ENCODE assay signal across 19 cellular contexts in genomic region chr17:30124273-30124796, GRCh38. TPM values are rescaled to one million over a fixed set of nuclear protein-coding genes. Genes with fewer than 3 reads are reported as not detected.
DNase-seq lines count a peak whose midpoint lies in the region; ATAC-seq and TF ChIP-seq lines count a peak whose summit lies in the region.
"Had no signal": no experiment of that assay in that cellular context is flagged by ENCODE, and none has a peak within 500 bp of the region (broad histone marks: within the 10 kb centered on the region; RNA-seq: fewer than 3 reads in every experiment).

No MANE protein-coding gene starts in this region.

- H3K27me3 ChIP-seq in mammary epithelial cell (ENCODE audit: insufficient read depth, low read length) = no peaks in the 10 kb centered on the region
- no peaks in the 10 kb centered on the region for H3K27me3 ChIP-seq in mesenchymal stem cell (ENCODE audit: control insufficient read depth in 1 of 2, insufficient read depth in 1 of 2, low read length in 2 of 2)

- 88% methylated on average over 4 of the region's 4 CpGs for WGBS in mammary epithelial cell (ENCODE audit: low coverage, missing lambda C conversion rate)
- 91% methylated on average over 1 of the region's 4 CpGs for WGBS in mesenchymal stem cell

- H3K18ac ChIP-seq in mesenchymal stem cell (ENCODE audit: low read depth in 1 of 2, low read length in 2 of 2) = no peak overlapping the region

- H3K14ac ChIP-seq in mesenchymal stem cell (ENCODE audit: low read length in 2 of 2) = no peak overlapping the region

- no peak overlapping the region for H3K23ac ChIP-seq in mesenchymal stem cell (ENCODE audit: low read length in 2 of 2)

- no peak overlapping the region for H3K4me3 ChIP-seq in mammary epithelial cell (replicated peaks in 1 of 3; ENCODE audit: insufficient read depth in 1 of 3, low read depth in 2 of 3, low read length in 3 of 3)
- no peak overlapping the region for H3K4me3 ChIP-seq in mesenchymal stem cell (ENCODE audit: insufficient read depth in 1 of 2, low read depth in 1 of 2, low read length in 2 of 2)
- H3K4me3 ChIP-seq: A549, PC-9 had no signal

- peaks cover 2% of the 10 kb centered on the region for H4K20me1 ChIP-seq in mammary epithelial cell (ENCODE audit: insufficient read depth, low read length)

- no peak for ATAC-seq in stimulated activated naive B cell treated with anti-CD40 and anti-IgM and Interleukin-4, amounts not matched to agents 10 μg/mL and 1 μg/mL and 100 μg/mL, for 72 hours (replicated peaks)
- ATAC-seq in esophagus mucosa = no peak

- H2BK5ac ChIP-seq in mesenchymal stem cell (ENCODE audit: low read depth, low read length, poor library complexity, severe bottlenecking) = no peak overlapping the region

- peaks cover 13% of the 10 kb centered on the region for H3K79me1 ChIP-seq in mesenchymal stem cell (replicated peaks; ENCODE audit: low read length, poor library complexity, severe bottlenecking)

- CTCF ChIA-PET in MCF 10A (lab: Yijun Ruan, JAX) = interaction anchor here (0.6 to 3.4 kb wide), 24 partner anchors 9 to 358 kb away, joined by 3 to 32 read pairs (median 4); partner anchors contain the start of gene TMIGD1
- CTCF ChIA-PET in mammary epithelial cell (lab: Charles Lee; ENCODE audit: low non-redundant PET) = no interaction called here

- in situ Hi-C loops in mammary epithelial cell (cut with MboI; ENCODE audit: low sequenced_read_pairs in 2 of 2) = no loop called here

- no peak overlapping the region for H2BK12ac ChIP-seq in mesenchymal stem cell (ENCODE audit: low read length in 2 of 2)

- H3K4me1 Mint-ChIP-seq in MCF 10A (ENCODE audit: insufficient read depth, unreplicated experiment) = peaks cover 29% of the 10 kb centered on the region
- H3K4me1 Mint-ChIP-seq in activated T-helper 2 cell treated with anti-CD3 and anti-CD28 coated beads, Interferon-gamma antibody, Interleukin-2, Interleukin-4, amounts not matched to agents 10 μg/mL and 5 μg/mL and 100 μg/mL, durations not matched to agents 14 hours and 24 hours and 36 hours (ENCODE audit: low read depth) = peaks cover 30% of the 10 kb centered on the region
- peaks cover 16 to 48% of the 10 kb centered on the region in 2 donors for H3K4me1 Mint-ChIP-seq in stimulated activated naive B cell treated with anti-CD40 and anti-IgM and Interleukin-4, amounts not matched to agents 10 μg/mL and 1 μg/mL and 100 μg/mL, for 72 hours

- H3K4me2 ChIP-seq in mammary epithelial cell (ENCODE audit: insufficient read depth, low read depth, low read length) (no peak overlapping the region), mesenchymal stem cell (ENCODE audit: low read length, poor library complexity, severe bottlenecking) (no peak overlapping the region)
- H3K4me2 ChIP-seq: A549, PC-9 had no signal

- POLR2A ChIA-PET in MCF 10A (lab: Yijun Ruan, JAX) = interaction anchor here (0.6 to 1.5 kb wide), 5 partner anchors 9 to 210 kb away, joined by 3 to 4 read pairs (median 3); partner anchors contain the start of gene TMIGD1

- H2AFZ ChIP-seq in mammary epithelial cell (ENCODE audit: low read depth, low read length) = no peak overlapping the region
- H2AFZ ChIP-seq in mesenchymal stem cell (ENCODE audit: low read depth, low read length) = no peak overlapping the region
- H2AFZ ChIP-seq: PC-9 had no signal

- no peak for TF ChIP-seq CTCF in MCF 10A (IDR thresholded peaks at IDR 0.05; ENCODE audit: unreplicated experiment)
- TF ChIP-seq CTCF in mammary epithelial cell (conservative IDR thresholded peaks at IDR 0.05 in 1 of 2, IDR thresholded peaks at IDR 0.05 in 1 of 2; ENCODE audit: extremely low read depth in 1 of 2, insufficient read depth in 1 of 2, low read depth in 1 of 2, low read length in 2 of 2) = no peak

- H3K27ac Mint-ChIP-seq in MCF 10A (ENCODE audit: low read depth, unreplicated experiment) = peak overlapping the region; percentile 61
- peak overlapping the region; percentile 21 for H3K27ac Mint-ChIP-seq in activated T-helper 2 cell treated with anti-CD3 and anti-CD28 coated beads, Interferon-gamma antibody, Interleukin-2, Interleukin-4, amounts not matched to agents 10 μg/mL and 5 μg/mL and 100 μg/mL, durations not matched to agents 14 hours and 24 hours and 36 hours
- peak overlapping the region; percentile 16 for H3K27ac Mint-ChIP-seq in stimulated activated naive B cell treated with anti-CD40 and anti-IgM and Interleukin-4, amounts not matched to agents 10 μg/mL and 1 μg/mL and 100 μg/mL, for 72 hours

- H2AK5ac ChIP-seq in mesenchymal stem cell (ENCODE audit: low read length, severe bottlenecking) = no peak overlapping the region

- H3K36me3 ChIP-seq in mammary epithelial cell (ENCODE audit: insufficient read depth, low read length) (peaks cover 16% of the 10 kb centered on the region), mesenchymal stem cell (ENCODE audit: control insufficient read depth in 1 of 2, insufficient read depth in 2 of 2, low read depth in 1 of 2, low read length in 2 of 2) (peaks cover 24 to 76% of the 10 kb centered on the region in 2 experiments)

- H3K4me1 ChIP-seq in mammary epithelial cell (ENCODE audit: insufficient read depth, low read length) = no peaks in the 10 kb centered on the region
- peaks cover 8% of the 10 kb centered on the region for H3K4me1 ChIP-seq in mesenchymal stem cell (ENCODE audit: control insufficient read depth, insufficient read depth, low read depth, low read length)

- no peaks in the 10 kb centered on the region for H3K9me3 Mint-ChIP-seq in MCF 10A (ENCODE audit: unreplicated experiment)
- no peaks in the 10 kb centered on the region for H3K9me3 Mint-ChIP-seq in activated T-helper 2 cell treated with anti-CD3 and anti-CD28 coated beads, Interferon-gamma antibody, Interleukin-2, Interleukin-4, amounts not matched to agents 10 μg/mL and 5 μg/mL and 100 μg/mL, durations not matched to agents 14 hours and 24 hours and 36 hours
- no peaks in the 10 kb centered on the region for H3K9me3 Mint-ChIP-seq in stimulated activated naive B cell treated with anti-CD40 and anti-IgM and Interleukin-4, amounts not matched to agents 10 μg/mL and 1 μg/mL and 100 μg/mL, for 72 hours
- H3K9me3 Mint-ChIP-seq: CD4-positive, CD25-positive, alpha-beta regulatory T cell had no signal

- H3K4me3 Mint-ChIP-seq in MCF 10A (ENCODE audit: unreplicated experiment) = no peak overlapping the region
- no peak overlapping the region for H3K4me3 Mint-ChIP-seq in activated T-helper 2 cell treated with anti-CD3 and anti-CD28 coated beads, Interferon-gamma antibody, Interleukin-2, Interleukin-4, amounts not matched to agents 10 μg/mL and 5 μg/mL and 100 μg/mL, durations not matched to agents 14 hours and 24 hours and 36 hours (ENCODE audit: low read depth)
- no peak overlapping the region for H3K4me3 Mint-ChIP-seq in stimulated activated naive B cell treated with anti-CD40 and anti-IgM and Interleukin-4, amounts not matched to agents 10 μg/mL and 1 μg/mL and 100 μg/mL, for 72 hours

- no peak overlapping the region for H3K4ac ChIP-seq in mesenchymal stem cell (ENCODE audit: low read depth in 1 of 2, low read length in 2 of 2)

- intact Hi-C loops in MCF 10A (cut with micrococcal nuclease) = no loop called here
- intact Hi-C loops in mammary epithelial cell (cut with micrococcal nuclease) = no loop called here
- intact Hi-C loops in activated T-helper 2 cell treated with anti-CD3 and anti-CD28 coated beads, Interferon-gamma antibody, Interleukin-2, Interleukin-4, amounts not matched to agents 10 μg/mL and 5 μg/mL and 100 μg/mL, durations not matched to agents 14 hours and 24 hours and 36 hours (cut with micrococcal nuclease) = no loop called here

- H3K27ac ChIP-seq in mammary epithelial cell (ENCODE audit: insufficient read depth, low read depth, low read length) (no peak overlapping the region), mesenchymal stem cell (ENCODE audit: low read length, poor library complexity, severe bottlenecking) (no peak overlapping the region)
- H3K27ac ChIP-seq: A549, PC-9 had no signal

- DNase-seq in MCF 10A (ENCODE audit: unreplicated experiment) (no peak), mammary epithelial cell (no peak), mesenchymal stem cell (no peak), SW 1271 (lab: John Stamatoyannopoulos, UW) (no peak)
- DNase-seq in activated T-helper 2 cell treated with anti-CD3 and anti-CD28 coated beads, Interferon-gamma antibody, Interleukin-2, Interleukin-4, amounts not matched to agents 10 μg/mL and 5 μg/mL and 100 μg/mL, durations not matched to agents 14 hours and 24 hours and 36 hours (ENCODE audit: low spot score) = no peak
- no peak for DNase-seq in stimulated activated naive B cell treated with anti-CD40 and anti-IgM and Interleukin-4, amounts not matched to agents 10 μg/mL and 1 μg/mL and 100 μg/mL, for 72 hours
- no peak for DNase-seq in activated T-cell treated with anti-CD3 and anti-CD28 coated beads, Interleukin-2, amount 50 U/mL, for 1 hour
- DNase-seq: AML-193; CD4-positive, CD25-positive, alpha-beta regulatory T cell; DND-41; GDM1; GOT3; NCI-H1105 treated with DMSO at 0.1 percent for 48 hours; NCI-H1930; NCI-H2171 treated with DMSO at 0.1 percent for 48 hours; NCI-H774; PC-9 had no signal

- H3K9ac ChIP-seq in mammary epithelial cell (ENCODE audit: insufficient read depth, low read length) = no peak overlapping the region
- H3K9ac ChIP-seq in mesenchymal stem cell (ENCODE audit: low read length) = peak overlapping the region; percentile 33

- H4K8ac ChIP-seq in mesenchymal stem cell (ENCODE audit: low read length) = no peak overlapping the region

- no peaks in the 10 kb centered on the region for H3K9me3 ChIP-seq in mammary epithelial cell (replicated peaks; ENCODE audit: insufficient read depth, low read length)
- no peaks in the 10 kb centered on the region for H3K9me3 ChIP-seq in mesenchymal stem cell (ENCODE audit: control insufficient read depth, low read length)
- H3K9me3 ChIP-seq: A549 had no signal

- H3K36me3 Mint-ChIP-seq in MCF 10A (ENCODE audit: insufficient read depth, unreplicated experiment) = peaks cover 71% of the 10 kb centered on the region
- peaks cover 38% of the 10 kb centered on the region for H3K36me3 Mint-ChIP-seq in activated T-helper 2 cell treated with anti-CD3 and anti-CD28 coated beads, Interferon-gamma antibody, Interleukin-2, Interleukin-4, amounts not matched to agents 10 μg/mL and 5 μg/mL and 100 μg/mL, durations not matched to agents 14 hours and 24 hours and 36 hours (ENCODE audit: low read depth)
- H3K36me3 Mint-ChIP-seq in stimulated activated naive B cell treated with anti-CD40 and anti-IgM and Interleukin-4, amounts not matched to agents 10 μg/mL and 1 μg/mL and 100 μg/mL, for 72 hours = peaks cover 16 to 27% of the 10 kb centered on the region in 2 donors

- no peak overlapping the region for H2BK15ac ChIP-seq in mesenchymal stem cell (ENCODE audit: low read depth, poor library complexity, severe bottlenecking)

- H2BK120ac ChIP-seq in mesenchymal stem cell (ENCODE audit: low read depth, low read length) = no peak overlapping the region

- H4K91ac ChIP-seq in mesenchymal stem cell (ENCODE audit: low read length) = no peak overlapping the region

- BruUV-seq in MCF 10A (replicated peaks; lab: Mats Ljungman, UMichigan) = no TSS peak
- no TSS peak for BruUV-seq in mammary epithelial cell (replicated peaks; lab: Mats Ljungman, UMichigan)

- dilution Hi-C loops in mammary epithelial cell (cut with HindIII; ENCODE audit: low sequenced_read_pairs) = no loop called here

- H3K27me3 Mint-ChIP-seq in MCF 10A (ENCODE audit: insufficient read depth, unreplicated experiment) = no peaks in the 10 kb centered on the region
- no peaks in the 10 kb centered on the region for H3K27me3 Mint-ChIP-seq in activated T-helper 2 cell treated with anti-CD3 and anti-CD28 coated beads, Interferon-gamma antibody, Interleukin-2, Interleukin-4, amounts not matched to agents 10 μg/mL and 5 μg/mL and 100 μg/mL, durations not matched to agents 14 hours and 24 hours and 36 hours (ENCODE audit: low read depth)
- H3K27me3 Mint-ChIP-seq in stimulated activated naive B cell treated with anti-CD40 and anti-IgM and Interleukin-4, amounts not matched to agents 10 μg/mL and 1 μg/mL and 100 μg/mL, for 72 hours = no peaks in the 10 kb centered on the region
- H3K27me3 Mint-ChIP-seq: CD4-positive, CD25-positive, alpha-beta regulatory T cell had no signal

- H3K79me2 ChIP-seq in mammary epithelial cell (ENCODE audit: insufficient read depth, low read length) = peaks cover 80% of the 10 kb centered on the region

RNA-seq across cellular contexts. Expression of gene NSRP1, which starts 7.7 kb away (rescaled TPM):
- total RNA-seq in MCF 10A (2022) = 40.8 and 57.3 TPM in 2 replicates
- total RNA-seq in mammary epithelial cell = 10 to 100 TPM in 1 of 2 donors, 1 to 10 TPM in 1; 4.8 to 32.5 TPM
- 6.9 TPM for polyA plus RNA-seq in mammary epithelial cell
- polyA minus RNA-seq in mammary epithelial cell = 7.8 TPM
- 27.3 and 27.4 TPM in 2 replicates for total RNA-seq in activated T-helper 2 cell treated with anti-CD3 and anti-CD28 coated beads, Interferon-gamma antibody, Interleukin-2, Interleukin-4, amounts not matched to agents 10 μg/mL and 5 μg/mL and 100 μg/mL, durations not matched to agents 14 hours and 24 hours and 36 hours
- 78.3 TPM for polyA plus RNA-seq in mesenchymal stem cell (2013, experiment 1 of 2)
- polyA plus RNA-seq in mesenchymal stem cell (2013, experiment 2 of 2) = 76.5 TPM
- 20.0 TPM for total RNA-seq in esophagus mucosa
